In genomic region chr3:125633767-125634166, GRCh38 we compare ENCODE assay signal across 16 cellular contexts. TPM values are rescaled to one million over a fixed set of nuclear protein-coding genes. Genes with fewer than 3 reads are reported as not detected.
A peak's percentile ranks its signal among the peaks of the same experiment; 100 is the strongest.
DNase-seq lines count a peak whose midpoint lies in the region; ATAC-seq and TF ChIP-seq lines count a peak whose summit lies in the region.
"Had no signal": no experiment of that assay in that cellular context is flagged by ENCODE, and none has a peak within 500 bp of the region (broad histone marks: within the 10 kb centered on the region; RNA-seq: fewer than 3 reads in every experiment).

No MANE protein-coding gene starts in this region.

- H3K4me1 Mint-ChIP-seq in stimulated activated effector memory CD8-positive, alpha-beta T cell treated with anti-CD3 and anti-CD28 coated beads, Interleukin-12 subunit alpha, Interleukin-12 subunit beta, amount 100 ng/mL, for 72 hours = no peaks in the 10 kb centered on the region
- H3K4me1 Mint-ChIP-seq: CD8-positive, alpha-beta memory T cell had no signal

- DNase-seq in body of pancreas (peak in 3 of 4 donors; percentile 22 to 33 (median 23)), lower lobe of right lung (no peak), ovary (no peak), HCEC 1CT (no peak), NCI-H345 treated with DMSO at 0.1 percent for 48 hours (lab: John Stamatoyannopoulos, UW; ENCODE audit: unreplicated experiment) (no peak)
- no peak for DNase-seq in stimulated activated effector memory CD8-positive, alpha-beta T cell treated with anti-CD3 and anti-CD28 coated beads, Interleukin-12 subunit alpha, Interleukin-12 subunit beta, amount 100 ng/mL, for 72 hours (ENCODE audit: low spot score in 2 of 2)
- DNase-seq: CD8-positive, alpha-beta memory T cell; GOT3; NCI-H1694; NCI-H510A treated with DMSO at 0.1 percent for 48 hours; NCI-H774; SJCRH30 had no signal

- peaks cover 18 to 42% (median 33%) of the 10 kb centered on the region in 11 experiments for H3K9me3 ChIP-seq in BLaER1 treated with 17β-estradiol and CSF1 and Interleukin-3, amounts not matched to agents 10 nM and 100 nM (replicated peaks in 1 of 11)
- H3K9me3 ChIP-seq in body of pancreas = peaks cover 0 to 4% (median 0%) of the 10 kb centered on the region in 3 donors
- no peaks in the 10 kb centered on the region for H3K9me3 ChIP-seq in lower lobe of right lung
- H3K9me3 ChIP-seq in skeletal muscle tissue (ENCODE audit: control insufficient read depth in 3 of 3, low read length in 3 of 3) = no peaks in the 10 kb centered on the region
- H3K9me3 ChIP-seq in ovary = no peaks in the 10 kb centered on the region
- H3K9me3 ChIP-seq: Peyer's patch had no signal

- WGBS in body of pancreas, 2 donors = 18 to 24% methylated on average over 1 to 2 of the region's 2 CpGs
- 73 to 93% (median 88%) methylated on average over 2 of the region's 2 CpGs for WGBS in ovary, 3 donors

- H3K4me2 ChIP-seq in BLaER1 treated with 17β-estradiol and CSF1 and Interleukin-3, amounts not matched to agents 10 nM and 100 nM = peak overlapping the region in 8 of 11 experiments; percentile 10 to 86 (median 50); a peak in 13 of 22 replicates

- TF ChIP-seq EP300 in ovary (IDR thresholded peaks at IDR 0.05) = no peak

- TF ChIP-seq CTCF in body of pancreas (IDR thresholded peaks at IDR 0.05) (no peak), lower lobe of right lung (IDR thresholded peaks at IDR 0.05) (no peak), ovary (IDR thresholded peaks at IDR 0.05) (no peak)

- peaks cover 0 to 24% (median 15%) of the 10 kb centered on the region in 10 experiments; a peak in 15 of 20 replicates for H3K4me1 ChIP-seq in BLaER1 treated with 17β-estradiol and CSF1 and Interleukin-3, amounts not matched to agents 10 nM and 100 nM
- H3K4me1 ChIP-seq in body of pancreas (no peaks in the 10 kb centered on the region), lower lobe of right lung (no peaks in the 10 kb centered on the region), skeletal muscle tissue (ENCODE audit: control insufficient read depth in 3 of 3, insufficient read depth in 3 of 3, low read length in 3 of 3) (peaks cover 0 to 5% (median 0%) of the 10 kb centered on the region in 3 donors), ovary (ENCODE audit: insufficient read depth) (no peaks in the 10 kb centered on the region)
- H3K4me1 ChIP-seq: SJCRH30 had no signal

- intact Hi-C loops in body of pancreas (cut with DNase I) = no loop called here
- intact Hi-C loops in lower lobe of right lung (cut with DNase I) = no loop called here
- intact Hi-C loops in ovary (cut with DNase I) = no loop called here

- H3K27ac ChIP-seq in BLaER1 treated with 17β-estradiol and CSF1 and Interleukin-3, amounts not matched to agents 10 nM and 100 nM = peak overlapping the region in 8 of 11 experiments; percentile 11 to 90 (median 78); a peak in 14 of 22 replicates
- peak overlapping the region in 1 of 4 donors; percentile 45 for H3K27ac ChIP-seq in body of pancreas
- peak overlapping the region; percentile 74 for H3K27ac ChIP-seq in lower lobe of right lung
- peak overlapping the region; percentile 29 for H3K27ac ChIP-seq in skeletal muscle tissue (ENCODE audit: low read depth, low read length)
- H3K27ac ChIP-seq in ovary = no peak overlapping the region
- H3K27ac ChIP-seq: 22Rv1, SJCRH30 had no signal

- no peaks in the 10 kb centered on the region for H3K36me3 Mint-ChIP-seq in stimulated activated effector memory CD8-positive, alpha-beta T cell treated with anti-CD3 and anti-CD28 coated beads, Interleukin-12 subunit alpha, Interleukin-12 subunit beta, amount 100 ng/mL, for 72 hours

- H3K36me3 ChIP-seq in BLaER1 treated with 17β-estradiol and CSF1 and Interleukin-3, amounts not matched to agents 10 nM and 100 nM = no peaks in the 10 kb centered on the region
- H3K36me3 ChIP-seq in body of pancreas (replicated peaks in 1 of 2; ENCODE audit: insufficient read depth in 1 of 2, low read depth in 2 of 2) = no peaks in the 10 kb centered on the region
- no peaks in the 10 kb centered on the region for H3K36me3 ChIP-seq in lower lobe of right lung
- no peaks in the 10 kb centered on the region for H3K36me3 ChIP-seq in skeletal muscle tissue (ENCODE audit: control insufficient read depth in 3 of 3, insufficient read depth in 3 of 3, low read length in 3 of 3)
- H3K36me3 ChIP-seq in ovary = no peaks in the 10 kb centered on the region
- H3K36me3 ChIP-seq: Peyer's patch, SJCRH30 had no signal

- H3K27me3 ChIP-seq in BLaER1 treated with 17β-estradiol and CSF1 and Interleukin-3, amounts not matched to agents 10 nM and 100 nM = no peaks in the 10 kb centered on the region
- H3K27me3 ChIP-seq in body of pancreas = no peaks in the 10 kb centered on the region
- H3K27me3 ChIP-seq in lower lobe of right lung (ENCODE audit: low read depth) = no peaks in the 10 kb centered on the region
- no peaks in the 10 kb centered on the region for H3K27me3 ChIP-seq in skeletal muscle tissue (ENCODE audit: control insufficient read depth in 3 of 3, insufficient read depth in 3 of 3, low read length in 3 of 3)
- H3K27me3 ChIP-seq in ovary = no peaks in the 10 kb centered on the region
- H3K27me3 ChIP-seq: Peyer's patch, SJCRH30 had no signal

- H3K4me3 ChIP-seq in BLaER1 treated with 17β-estradiol and CSF1 and Interleukin-3, amounts not matched to agents 10 nM and 100 nM = no peak overlapping the region
- H3K4me3 ChIP-seq in body of pancreas = no peak overlapping the region
- H3K4me3 ChIP-seq in lower lobe of right lung = no peak overlapping the region
- H3K4me3 ChIP-seq in skeletal muscle tissue (ENCODE audit: low read length in 3 of 3) = no peak overlapping the region
- H3K4me3 ChIP-seq in ovary = no peak overlapping the region
- H3K4me3 ChIP-seq: Peyer's patch, SJCRH30 had no signal

- no peak overlapping the region for H3K27ac Mint-ChIP-seq in stimulated activated effector memory CD8-positive, alpha-beta T cell treated with anti-CD3 and anti-CD28 coated beads, Interleukin-12 subunit alpha, Interleukin-12 subunit beta, amount 100 ng/mL, for 72 hours
- H3K27ac Mint-ChIP-seq: CD8-positive, alpha-beta memory T cell had no signal

- H3K9ac ChIP-seq in BLaER1 treated with 17β-estradiol and CSF1 and Interleukin-3, amounts not matched to agents 10 nM and 100 nM = peak overlapping the region in 2 of 11 experiments; percentile 31 to 32; a peak in 2 of 22 replicates
- H3K9ac ChIP-seq in skeletal muscle tissue (ENCODE audit: low read depth in 1 of 3, low read length in 3 of 3) = no peak overlapping the region

- TF ChIP-seq POLR2A in body of pancreas (IDR thresholded peaks at IDR 0.05) (no peak), ovary (IDR thresholded peaks at IDR 0.05) (no peak)

- no peaks in the 10 kb centered on the region for H4K20me1 ChIP-seq in BLaER1 treated with 17β-estradiol and CSF1 and Interleukin-3, amounts not matched to agents 10 nM and 100 nM

- no peaks in the 10 kb centered on the region for H3K9me3 Mint-ChIP-seq in stimulated activated effector memory CD8-positive, alpha-beta T cell treated with anti-CD3 and anti-CD28 coated beads, Interleukin-12 subunit alpha, Interleukin-12 subunit beta, amount 100 ng/mL, for 72 hours

- ATAC-seq in body of pancreas (peak; percentile 40), lower lobe of right lung (no peak)
- no peak for ATAC-seq in stimulated activated effector memory CD8-positive, alpha-beta T cell treated with anti-CD3 and anti-CD28 coated beads, Interleukin-12 subunit alpha, Interleukin-12 subunit beta, amount 100 ng/mL, for 72 hours

- H3K4me3 Mint-ChIP-seq in stimulated activated effector memory CD8-positive, alpha-beta T cell treated with anti-CD3 and anti-CD28 coated beads, Interleukin-12 subunit alpha, Interleukin-12 subunit beta, amount 100 ng/mL, for 72 hours = no peak overlapping the region

RNA-seq across cellular contexts. Expression of gene OSBPL11, which starts 38.5 kb away (rescaled TPM):
- total RNA-seq in body of pancreas (1 to 10 TPM; 3.3 to 4.7 TPM), lower lobe of right lung (29.9 TPM), skeletal muscle tissue (10.4 TPM), ovary (10 to 100 TPM in 2 of 7 donors, 1 to 10 TPM in 5; 4.8 to 12.8 (median 9.3) TPM)
- 10 to 100 TPM in 1 of 2 donors, 1 to 10 TPM in 1; 5.7 to 10.8 TPM for polyA plus RNA-seq in ovary

Comparison
In these comparisons a context has a peak if more than half of its experiments do, and no peak if none do; other contexts are left out.
1. H3K27ac ChIP-seq: peak in BLaER1 treated with 17β-estradiol and CSF1 and Interleukin-3, amounts not matched to agents 10 nM and 100 nM (8 of 11), lower lobe of right lung (single experiment) and skeletal muscle tissue (single experiment); none in ovary (0 of 2).
2. DNase-seq: peak in body of pancreas (3 of 4); none in lower lobe of right lung (single experiment), ovary (0 of 5), HCEC 1CT (single experiment), NCI-H345 treated with DMSO at 0.1 percent for 48 hours (single experiment) and stimulated activated effector memory CD8-positive, alpha-beta T cell treated with anti-CD3 and anti-CD28 coated beads, Interleukin-12 subunit alpha, Interleukin-12 subunit beta, amount 100 ng/mL, for 72 hours (0 of 2).